Comparison of ENCODE assay signal across 28 cellular contexts in genomic region chr1:18578271-18578670, GRCh38. TPM values are rescaled to one million over a fixed set of nuclear protein-coding genes. Genes with fewer than 3 reads are reported as not detected.
"Had no signal": no experiment of that assay in that cellular context is flagged by ENCODE, and none has a peak within 500 bp of the region (broad histone marks: within the 10 kb centered on the region; RNA-seq: fewer than 3 reads in every experiment).

No MANE protein-coding gene starts in this region.

- H3K36me3 Mint-ChIP-seq: activated naive CD8-positive, alpha-beta T cell; T-cell had no signal

- H3K4me1 Mint-ChIP-seq: activated CD4-positive, alpha-beta memory T cell treated with anti-CD3 and anti-CD28 coated beads, Interleukin-2, amount 10 ng/mL, durations not matched to agents 7 days and 5 days; activated CD4-positive, alpha-beta T cell treated with anti-CD3 and anti-CD28 coated beads for 36 hours; T-cell had no signal

- H3K4me3 ChIP-seq: SK-N-MC had no signal

- H3K27ac Mint-ChIP-seq: activated CD4-positive, alpha-beta memory T cell treated with anti-CD3 and anti-CD28 coated beads, Interleukin-2, amount 10 ng/mL, durations not matched to agents 7 days and 5 days; activated CD4-positive, alpha-beta T cell treated with anti-CD3 and anti-CD28 coated beads for 36 hours; activated naive CD4-positive, alpha-beta T cell treated with anti-CD3 and anti-CD28 coated beads for 36 hours; activated naive CD8-positive, alpha-beta T cell; activated T-helper 17 cell treated with anti-CD3 and anti-CD28 coated beads, Interleukin-2, amount 50 U/mL, for 72 hours; T-cell had no signal

- H3K4me3 Mint-ChIP-seq: activated CD4-positive, alpha-beta memory T cell treated with anti-CD3 and anti-CD28 coated beads, Interleukin-2, amount 10 ng/mL, durations not matched to agents 7 days and 5 days; activated CD4-positive, alpha-beta T cell treated with anti-CD3 and anti-CD28 coated beads for 36 hours; activated naive CD4-positive, alpha-beta T cell treated with anti-CD3 and anti-CD28 coated beads for 36 hours; activated naive CD8-positive, alpha-beta T cell; activated T-helper 17 cell treated with anti-CD3 and anti-CD28 coated beads, Interleukin-2, amount 50 U/mL, for 72 hours; T-cell had no signal

- ATAC-seq: activated CD4-positive, alpha-beta T cell treated with anti-CD3 and anti-CD28 coated beads for 36 hours; activated T-helper 17 cell treated with anti-CD3 and anti-CD28 coated beads, Interleukin-2, amount 50 U/mL, for 72 hours; Right ventricle myocardium inferior; T-cell had no signal

- DNase-seq: activated CD4-positive, alpha-beta memory T cell treated with anti-CD3 and anti-CD28 coated beads, Interleukin-2, amount 10 ng/mL, durations not matched to agents 7 days and 5 days; activated CD4-positive, alpha-beta T cell treated with anti-CD3 and anti-CD28 coated beads for 36 hours; activated CD4-positive, alpha-beta T cell treated with anti-CD3 and anti-CD28 coated beads, Interleukin-2, amount 50 U/mL, for 1 hour; activated gamma-delta T cell; activated naive CD4-positive, alpha-beta T cell treated with anti-CD3 and anti-CD28 coated beads for 36 hours; activated T-cell treated with anti-CD3 and anti-CD28 coated beads for 4 hours; activated T-cell treated with anti-CD3 and anti-CD28 coated beads, Interleukin-2, amount 50 U/mL, for 48 hours; amygdala; KBM-7; NCI-H1105; NCI-H1436; NCI-H1694 treated with DMSO at 0.1 percent for 48 hours; NCI-H2029 treated with DMSO at 0.1 percent for 48 hours; NCI-H510A treated with DMSO at 0.1 percent for 48 hours; NCI-H69; RPMI8226; T-cell; T-helper 2 cell; T1000 had no signal

- H3K9me3 Mint-ChIP-seq: activated CD4-positive, alpha-beta memory T cell treated with anti-CD3 and anti-CD28 coated beads, Interleukin-2, amount 10 ng/mL, durations not matched to agents 7 days and 5 days; activated naive CD4-positive, alpha-beta T cell treated with anti-CD3 and anti-CD28 coated beads for 36 hours; activated T-helper 17 cell treated with anti-CD3 and anti-CD28 coated beads, Interleukin-2, amount 50 U/mL, for 72 hours; T-cell had no signal

- H3K27ac ChIP-seq: SK-N-MC, VCaP had no signal

RNA-seq across cellular contexts. Expression of gene PAX7, which starts 52.4 kb away (rescaled TPM):
- total RNA-seq: activated CD4-positive, alpha-beta memory T cell treated with anti-CD3 and anti-CD28 coated beads, Interleukin-2, amount 10 ng/mL, durations not matched to agents 7 days and 5 days; activated CD4-positive, alpha-beta T cell treated with anti-CD3 and anti-CD28 coated beads for 36 hours; activated CD8-positive, alpha-beta memory T cell treated with anti-CD3 and anti-CD28 coated beads for 36 hours; activated naive CD4-positive, alpha-beta T cell treated with anti-CD3 and anti-CD28 coated beads for 36 hours; activated T-helper 17 cell treated with anti-CD3 and anti-CD28 coated beads, Interleukin-2, amount 50 U/mL, for 72 hours; cardiac septum; LHCN-M2; MCF 10A; Right ventricle myocardium inferior; T-cell had no signal
